ENCODE assay signal across 9 cellular contexts in the genomic region with DNA sequence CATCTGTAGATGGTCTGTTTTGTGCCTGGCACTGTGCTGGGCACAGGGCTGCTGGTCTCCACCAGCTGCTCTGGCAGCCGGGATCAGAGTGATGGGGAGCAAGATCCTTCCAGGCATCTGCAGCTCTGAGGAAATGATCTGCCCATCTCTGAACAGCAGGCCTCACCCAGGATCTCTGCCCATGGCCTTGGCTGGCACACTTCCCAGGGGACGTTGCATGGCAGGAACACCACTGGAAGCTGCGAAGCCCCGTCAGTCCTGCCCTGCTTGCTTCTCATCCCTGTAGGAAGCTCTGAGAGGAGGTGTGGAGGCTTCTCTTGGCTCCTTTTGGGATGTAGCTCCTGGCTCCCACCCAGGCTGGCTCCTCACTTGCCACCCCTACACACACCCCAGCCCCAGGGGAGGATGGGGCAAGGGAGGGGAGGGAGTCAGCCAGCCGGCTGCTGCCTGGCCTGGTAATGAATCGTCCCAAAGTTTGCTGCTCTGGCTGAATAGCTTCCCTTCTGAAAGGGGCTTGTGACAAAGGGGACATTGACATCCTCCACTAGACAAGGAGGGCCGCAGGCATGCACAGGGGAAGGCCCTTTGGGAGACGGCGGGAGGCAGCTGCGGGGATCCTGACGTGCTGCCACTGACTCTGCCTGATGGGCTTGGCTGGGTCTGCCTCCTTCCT.
DNase-seq lines count a peak whose midpoint lies in the region; TF ChIP-seq lines count a peak whose summit lies in the region.
"Had no signal": no experiment of that assay in that cellular context is flagged by ENCODE, and none has a peak within 500 bp of the region (broad histone marks: within the 10 kb centered on the region; RNA-seq: fewer than 3 reads in every experiment).

No MANE protein-coding gene starts in this region.

- no peaks in the 10 kb centered on the region for H3K36me3 Mint-ChIP-seq in glutamatergic neuron (ENCODE audit: unreplicated experiment)
- H3K36me3 Mint-ChIP-seq: activated naive CD8-positive, alpha-beta T cell treated with anti-CD3 and anti-CD28 coated beads, Interleukin-2, amount 10 ng/mL, durations not matched to agents 7 days and 5 days; naive B cell had no signal

- no peak for TF ChIP-seq CTCF in glutamatergic neuron (IDR thresholded peaks at IDR 0.05; ENCODE audit: partially characterized antibody, unreplicated experiment)

- no peaks in the 10 kb centered on the region for H3K9me3 ChIP-seq in SJCRH30 (replicated peaks)

- no peak overlapping the region for H3K27ac Mint-ChIP-seq in glutamatergic neuron (ENCODE audit: unreplicated experiment)
- H3K27ac Mint-ChIP-seq: activated naive CD8-positive, alpha-beta T cell treated with anti-CD3 and anti-CD28 coated beads, Interleukin-2, amount 10 ng/mL, durations not matched to agents 7 days and 5 days; naive B cell had no signal

- peak; percentile 57 for DNase-seq in HT-29 (ENCODE audit: low spot score)
- DNase-seq in SJCRH30, result peak; percentile 55 to 68
- peak; percentile 35 for DNase-seq in glutamatergic neuron
- peak in 9 of 10 donors; percentile 35 to 94 (median 61) for DNase-seq in posterior cingulate gyrus
- DNase-seq in T1000 (lab: John Stamatoyannopoulos, UW), result no peak
- no peak for DNase-seq in H7
- DNase-seq in dermis blood vessel endothelial cell, result no peak
- DNase-seq: activated naive CD8-positive, alpha-beta T cell treated with anti-CD3 and anti-CD28 coated beads, Interleukin-2, amount 10 ng/mL, durations not matched to agents 7 days and 5 days; naive B cell had no signal

- no peak overlapping the region for H3K4me3 Mint-ChIP-seq in glutamatergic neuron (ENCODE audit: unreplicated experiment)
- H3K4me3 Mint-ChIP-seq: activated naive CD8-positive, alpha-beta T cell treated with anti-CD3 and anti-CD28 coated beads, Interleukin-2, amount 10 ng/mL, durations not matched to agents 7 days and 5 days; naive B cell had no signal

- intact Hi-C loops in posterior cingulate gyrus (cut with DNase I), result no loop called here

- H3K27me3 Mint-ChIP-seq in glutamatergic neuron (ENCODE audit: unreplicated experiment), result peaks cover 5% of the 10 kb centered on the region
- H3K27me3 Mint-ChIP-seq: activated naive CD8-positive, alpha-beta T cell treated with anti-CD3 and anti-CD28 coated beads, Interleukin-2, amount 10 ng/mL, durations not matched to agents 7 days and 5 days; naive B cell had no signal

- H3K36me3 ChIP-seq in SJCRH30 (no peaks in the 10 kb centered on the region), H7 (replicated peaks; ENCODE audit: control insufficient read depth, insufficient read depth, low read length) (no peaks in the 10 kb centered on the region)

- H3K27ac ChIP-seq in SJCRH30, result no peak overlapping the region

- no peaks in the 10 kb centered on the region; the same call in 1 of the 2 replicates for H3K27me3 ChIP-seq in SJCRH30
- no peaks in the 10 kb centered on the region for H3K27me3 ChIP-seq in H7 (ENCODE audit: control insufficient read depth, insufficient read depth, low read length)

- H3K4me1 Mint-ChIP-seq in glutamatergic neuron (ENCODE audit: low read depth, unreplicated experiment), result peaks cover 3% of the 10 kb centered on the region
- H3K4me1 Mint-ChIP-seq: activated naive CD8-positive, alpha-beta T cell treated with anti-CD3 and anti-CD28 coated beads, Interleukin-2, amount 10 ng/mL, durations not matched to agents 7 days and 5 days had no signal

- H3K9me3 Mint-ChIP-seq in glutamatergic neuron (ENCODE audit: unreplicated experiment), result no peaks in the 10 kb centered on the region
- H3K9me3 Mint-ChIP-seq: activated naive CD8-positive, alpha-beta T cell treated with anti-CD3 and anti-CD28 coated beads, Interleukin-2, amount 10 ng/mL, durations not matched to agents 7 days and 5 days had no signal

- no peak overlapping the region for H3K4me3 ChIP-seq in SJCRH30
- no peak overlapping the region for H3K4me3 ChIP-seq in H7 (ENCODE audit: insufficient read depth, low read depth, low read length)

- H3K4me1 ChIP-seq in SJCRH30, result no peaks in the 10 kb centered on the region

Comparison
In these comparisons a context has a peak if more than half of its experiments do, and no peak if none do; other contexts are left out.
1. DNase-seq: peak in HT-29 (single experiment), SJCRH30 (2 of 2), glutamatergic neuron (single experiment) and posterior cingulate gyrus (9 of 10); none in T1000 (single experiment), H7 (single experiment) and dermis blood vessel endothelial cell (single experiment).